In the genomic region with DNA sequence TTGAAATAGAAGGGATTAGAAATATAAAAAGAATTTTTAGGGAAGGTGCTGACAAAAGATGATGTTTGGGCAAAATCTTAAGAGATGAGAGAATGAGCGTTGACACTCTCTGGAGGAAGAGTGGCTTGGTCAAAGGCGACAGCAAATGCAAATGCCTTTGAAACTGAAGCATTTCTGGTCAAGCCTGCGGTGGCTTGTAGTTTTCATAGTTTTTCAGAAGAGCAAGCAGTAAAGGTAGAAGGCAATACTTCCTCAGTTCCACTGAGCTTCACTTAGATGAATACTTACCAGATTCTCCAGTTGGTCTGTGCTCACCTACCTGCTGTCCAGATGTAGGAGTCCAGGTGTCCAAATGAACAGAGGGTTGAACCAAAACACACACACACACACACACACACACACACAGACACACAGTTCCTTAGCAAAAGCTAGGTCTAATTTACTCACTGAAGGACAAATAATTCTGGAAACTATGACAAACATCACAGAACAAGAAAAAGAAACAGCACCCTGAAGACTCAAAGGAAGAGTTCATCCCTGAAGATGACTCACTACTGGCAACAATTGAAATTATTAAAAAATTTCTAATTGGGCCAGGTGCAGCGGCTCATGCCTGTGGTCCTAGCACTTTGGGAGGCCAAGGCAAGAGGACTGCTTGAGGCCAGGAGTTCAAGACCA, we compare ENCODE assay signal across 12 cellular contexts. TPM values are rescaled to one million over a fixed set of nuclear protein-coding genes. Genes with fewer than 3 reads are reported as not detected.
A peak's percentile ranks its signal among the peaks of the same experiment; 100 is the strongest.
DNase-seq lines count a peak whose midpoint lies in the region; ATAC-seq and TF ChIP-seq lines count a peak whose summit lies in the region.
"Had no signal": no experiment of that assay in that cellular context is flagged by ENCODE, and none has a peak within 500 bp of the region (broad histone marks: within the 10 kb centered on the region; RNA-seq: fewer than 3 reads in every experiment).

No MANE protein-coding gene starts in this region.

- no peak overlapping the region for H3K9ac ChIP-seq in mesendoderm (ENCODE audit: low read length)

- intact Hi-C loops in esophagus muscularis mucosa (cut with DNase I) (no loop called here), lower lobe of right lung (cut with DNase I) (loop anchor here (10.0 kb wide), 1 partner anchor 264 kb away; no protein-coding TSS in a partner anchor)

- no peak overlapping the region for H3K18ac ChIP-seq in mesendoderm (ENCODE audit: low read length)

- no peak overlapping the region for H3K4ac ChIP-seq in mesendoderm (ENCODE audit: low read depth, low read length)

- H2BK120ac ChIP-seq in mesendoderm (ENCODE audit: low read depth, low read length), result no peak overlapping the region

- no peak overlapping the region for H3K4me3 ChIP-seq in esophagus muscularis mucosa
- no peak overlapping the region for H3K4me3 ChIP-seq in lower lobe of right lung
- H3K4me3 ChIP-seq in mesendoderm (ENCODE audit: low read length), result no peak overlapping the region
- H3K4me3 ChIP-seq: MG63, tibial artery had no signal

- H3K27me3 ChIP-seq in esophagus muscularis mucosa, result no peaks in the 10 kb centered on the region
- H3K27me3 ChIP-seq in lower lobe of right lung (ENCODE audit: low read depth), result no peaks in the 10 kb centered on the region
- H3K27me3 ChIP-seq in mesendoderm (ENCODE audit: insufficient read depth, low read length, poor library complexity), result no peaks in the 10 kb centered on the region
- H3K27me3 ChIP-seq: MG63, tibial artery had no signal

- H3K23ac ChIP-seq in mesendoderm (ENCODE audit: low read length), result no peak overlapping the region

- DNase-seq in esophagus muscularis mucosa (ENCODE audit: extremely low spot score), result peak; percentile 37
- no peak for DNase-seq in OCI-M2 (lab: John Stamatoyannopoulos, UW; ENCODE audit: unreplicated experiment)
- no peak for DNase-seq in lower lobe of right lung
- DNase-seq in mesendoderm, result no peak
- DNase-seq: effector memory CD8-positive, alpha-beta T cell; MG63; NCI-H748 treated with DMSO at 0.1 percent for 48 hours; stimulated activated CD4-positive, alpha-beta T cell treated with anti-CD3 and anti-CD28 coated beads, Interleukin-4, amount 100 ng/mL, for 24 hours; tibial artery had no signal

- H2BK5ac ChIP-seq in mesendoderm (ENCODE audit: low read length), result no peak overlapping the region

- no peak overlapping the region for H4K5ac ChIP-seq in mesendoderm (ENCODE audit: low read length)

- H3K79me2 ChIP-seq in mesendoderm (ENCODE audit: control insufficient read depth, insufficient read depth, low read length), result no peaks in the 10 kb centered on the region

- ATAC-seq in GM18868 (IDR thresholded peaks at IDR 0.05; ENCODE audit: unreplicated experiment), result peak; percentile 45
- peak; percentile 75 for ATAC-seq in GM21526 (IDR thresholded peaks at IDR 0.05; ENCODE audit: low FRiP score, unreplicated experiment)
- ATAC-seq in HG03342 (IDR thresholded peaks at IDR 0.05; ENCODE audit: unreplicated experiment), result peak; percentile 64
- ATAC-seq in lower lobe of right lung, result no peak
- ATAC-seq: effector memory CD8-positive, alpha-beta T cell had no signal

- no peak overlapping the region for H4K8ac ChIP-seq in mesendoderm (ENCODE audit: low read depth, low read length)

- no peak overlapping the region for H3K4me2 ChIP-seq in mesendoderm (ENCODE audit: low read length)

- no peak for TF ChIP-seq EP300 in esophagus muscularis mucosa (IDR thresholded peaks at IDR 0.05)

- H3K9me3 ChIP-seq in esophagus muscularis mucosa (no peaks in the 10 kb centered on the region), lower lobe of right lung (no peaks in the 10 kb centered on the region)
- H3K9me3 ChIP-seq: tibial artery had no signal

- TF ChIP-seq CTCF in esophagus muscularis mucosa (IDR thresholded peaks at IDR 0.05), result no peak
- TF ChIP-seq CTCF in lower lobe of right lung (IDR thresholded peaks at IDR 0.05), result no peak

- H3K4me1 ChIP-seq in esophagus muscularis mucosa (no peaks in the 10 kb centered on the region), lower lobe of right lung (no peaks in the 10 kb centered on the region), mesendoderm (ENCODE audit: control insufficient read depth, low read depth, low read length) (no peaks in the 10 kb centered on the region)
- H3K4me1 ChIP-seq: tibial artery had no signal

- no peak overlapping the region for H2BK15ac ChIP-seq in mesendoderm (replicated peaks; ENCODE audit: low read depth)

- no peak overlapping the region for H3K56ac ChIP-seq in mesendoderm (ENCODE audit: low read length)

- TF ChIP-seq POLR2A in esophagus muscularis mucosa (IDR thresholded peaks at IDR 0.05; ENCODE audit: low read depth), result no peak

- H3K36me3 ChIP-seq in esophagus muscularis mucosa (no peaks in the 10 kb centered on the region), lower lobe of right lung (no peaks in the 10 kb centered on the region), mesendoderm (ENCODE audit: control insufficient read depth, insufficient read depth, low read length) (no peaks in the 10 kb centered on the region)
- H3K36me3 ChIP-seq: MG63, tibial artery had no signal

- WGBS in esophagus muscularis mucosa, result 84% methylated on average over 4 of the region's 4 CpGs
- whole genome bisulfite sequencing in mesendoderm (ENCODE audit: extremely low coverage, insufficient coverage, low lambda C conversion rate), result no CpG with 5 or more reads among the region's 4 CpGs

- H3K27ac ChIP-seq in esophagus muscularis mucosa (replicated peaks in 1 of 4) (no peak overlapping the region), lower lobe of right lung (no peak overlapping the region), mesendoderm (ENCODE audit: low read depth, low read length) (no peak overlapping the region)
- H3K27ac ChIP-seq: tibial artery had no signal

- no peak overlapping the region for H2AK5ac ChIP-seq in mesendoderm (ENCODE audit: low read length)

- no peaks in the 10 kb centered on the region for H3K79me1 ChIP-seq in mesendoderm (ENCODE audit: low read length)

RNA-seq across cellular contexts. Expression of a gene that starts 12.1 kb away (rescaled TPM):
- total RNA-seq in esophagus muscularis mucosa (10 to 100 TPM; 19.5 to 33.3 (median 24.6) TPM), lower lobe of right lung (27.1 TPM)
- polyA plus RNA-seq in mesendoderm (2013, experiment 1 of 2), result 10.7 TPM
- polyA plus RNA-seq in mesendoderm (2013, experiment 2 of 2), result 10.8 TPM

Comparison
In these comparisons a context has a peak if more than half of its experiments do, and no peak if none do; other contexts are left out.
1. ATAC-seq: peak in GM18868 (single experiment), GM21526 (single experiment) and HG03342 (single experiment); none in lower lobe of right lung (0 of 2).